Comparison of ENCODE assay signal across 26 cellular contexts in genomic region chr2:53467467-53467866, GRCh38.
DNase-seq lines count a peak whose midpoint lies in the region; ATAC-seq, FAIRE-seq and TF ChIP-seq lines count a peak whose summit lies in the region.
"Had no signal": no experiment of that assay in that cellular context is flagged by ENCODE, and none has a peak within 500 bp of the region (broad histone marks: within the 10 kb centered on the region; RNA-seq: fewer than 3 reads in every experiment).

No MANE protein-coding gene starts in this region.

- FAIRE-seq in HepG2 (lab: Jason Lieb, UNC) (no peak), urothelium cell line (lab: Jason Lieb, UNC) (peak; percentile 53)
- FAIRE-seq: A204.1, GM12878, GM12892, GM18507 had no signal

- no peak for TF ChIP-seq RAD21 in HepG2 (CRISPR knock-in tag; IDR thresholded peaks at IDR 0.05)

- no peak for TF ChIP-seq CTCF in HepG2 (CRISPR knock-in tag; IDR thresholded peaks at IDR 0.05)
- no peak for TF ChIP-seq CTCF in right lobe of liver (IDR thresholded peaks at IDR 0.05)
- no peak for TF ChIP-seq CTCF in gastroesophageal sphincter (IDR thresholded peaks at IDR 0.05)
- TF ChIP-seq CTCF in WERI-Rb-1 (IDR thresholded peaks at IDR 0.05; ENCODE audit: low read depth, low read length) = no peak

- no peak overlapping the region for H2AFZ ChIP-seq in HepG2 (ENCODE audit: low read length)

- H3K9me3 ChIP-seq in HepG2 (ENCODE audit: low read length) (no peaks in the 10 kb centered on the region), right lobe of liver (no peaks in the 10 kb centered on the region), gastroesophageal sphincter (no peaks in the 10 kb centered on the region), WERI-Rb-1 (ENCODE audit: severe bottlenecking) (no peaks in the 10 kb centered on the region)
- H3K9me3 ChIP-seq: BE2C, BLaER1 had no signal

- no peaks in the 10 kb centered on the region for H3K79me2 ChIP-seq in HepG2 (ENCODE audit: insufficient read depth, low read length)

- TF ChIP-seq EP300 in HepG2 (IDR thresholded peaks at IDR 0.05; ENCODE audit: low read depth in 2 of 2, low read length in 2 of 2) = no peak
- TF ChIP-seq EP300 in HepG2 (CRISPR knock-in tag; IDR thresholded peaks at IDR 0.05; ENCODE audit: borderline replicate concordance) = no peak
- no peak for TF ChIP-seq EP300 in gastroesophageal sphincter (IDR thresholded peaks at IDR 0.05)

- H3K36me3 ChIP-seq in HepG2 (replicated peaks in 1 of 2; ENCODE audit: control insufficient read depth in 1 of 2, insufficient read depth in 2 of 2, low read length in 2 of 2) (no peaks in the 10 kb centered on the region), right lobe of liver (no peaks in the 10 kb centered on the region), gastroesophageal sphincter (no peaks in the 10 kb centered on the region), WERI-Rb-1 (no peaks in the 10 kb centered on the region)
- H3K36me3 ChIP-seq: BE2C, BLaER1 had no signal

- no peak overlapping the region for H3K4me3 ChIP-seq in HepG2 (replicated peaks in 1 of 3; ENCODE audit: insufficient read depth in 1 of 3, low read depth in 2 of 3, low read length in 3 of 3)
- H3K4me3 ChIP-seq in right lobe of liver = no peak overlapping the region
- no peak overlapping the region for H3K4me3 ChIP-seq in gastroesophageal sphincter
- no peak overlapping the region for H3K4me3 ChIP-seq in WERI-Rb-1 (ENCODE audit: low read depth, low read length)
- H3K4me3 ChIP-seq: BLaER1, GM12878 had no signal

- no TSS peak for BruUV-seq in HepG2 (replicated peaks; lab: Mats Ljungman, UMichigan)

- in situ Hi-C loops in HepG2 (cut with HindIII; ENCODE audit: extremely low pct_ligation_motif_present, low pct_unique_long_range_greater_than_20kb) = no loop called here

- no peak overlapping the region for H3K4me2 ChIP-seq in HepG2 (ENCODE audit: low read depth, low read length)
- H3K4me2 ChIP-seq: BLaER1 had no signal

- H3K9ac ChIP-seq in HepG2 (ENCODE audit: insufficient read depth, low read depth, low read length) = no peak overlapping the region
- H3K9ac ChIP-seq: BLaER1 had no signal

- H4K20me1 ChIP-seq in HepG2 (ENCODE audit: insufficient read depth, low read length) = no peaks in the 10 kb centered on the region
- H4K20me1 ChIP-seq: BLaER1 had no signal

- H3K4me1 ChIP-seq in HepG2 (ENCODE audit: insufficient read depth, low read length) (no peaks in the 10 kb centered on the region), right lobe of liver (no peaks in the 10 kb centered on the region), gastroesophageal sphincter (no peaks in the 10 kb centered on the region)
- H3K4me1 ChIP-seq: BE2C, BLaER1 had no signal

- intact Hi-C loops in HepG2 (cut with micrococcal nuclease; ENCODE audit: unreplicated experiment) (no loop called here), right lobe of liver (cut with DNase I) (no loop called here)

- no peak for DNase-seq in HepG2 (ENCODE audit: low spot score)
- DNase-seq in right lobe of liver = no peak
- DNase-seq in urothelium cell line (ENCODE audit: low spot score) = no peak
- DNase-seq in WERI-Rb-1 = no peak
- DNase-seq: 8988T; ACHN; BE2C; C1 segment of cervical spinal cord; CD4-positive, alpha-beta memory T cell; CD4-positive, CD25-positive, alpha-beta regulatory T cell; CD8-positive, alpha-beta memory T cell; COR-L47; DMS 273 treated with DMSO at 0.1 percent for 48 hours; DMS153; DMS53; DMS79; DND-41; EL; GDM1 had no signal

- 0% methylated on average over 3 of the region's 3 CpGs for WGBS in HepG2 (ENCODE audit: low lambda C conversion rate)
- 51% methylated on average over 3 of the region's 3 CpGs for WGBS in right lobe of liver (ENCODE audit: insufficient coverage, low coverage, low lambda C conversion rate, missing lambda C conversion rate)
- 12 to 36% methylated on average over 3 of the region's 3 CpGs for WGBS in gastroesophageal sphincter (ENCODE audit: low coverage in 1 of 2), 2 donors

- POLR2A ChIA-PET in HepG2 (lab: Yijun Ruan, JAX) = no interaction called here

- no peak for ATAC-seq in HepG2
- ATAC-seq in right lobe of liver = no peak
- peak; percentile 58 for ATAC-seq in gastroesophageal sphincter
- ATAC-seq in HG02870 (IDR thresholded peaks at IDR 0.05; ENCODE audit: unreplicated experiment) = no peak
- ATAC-seq: GM12878 had no signal

- H3K27ac ChIP-seq in HepG2 (ENCODE audit: extremely low read length, insufficient read depth, low read length) (no peak overlapping the region), right lobe of liver (no peak overlapping the region), gastroesophageal sphincter (no peak overlapping the region), WERI-Rb-1 (no peak overlapping the region)
- H3K27ac ChIP-seq: BLaER1 had no signal

- TF ChIP-seq POLR2A in HepG2 (IDR thresholded peaks at IDR 0.05; ENCODE audit: insufficient read depth in 1 of 2, low read depth in 2 of 2, low read length in 2 of 2) (no peak), right lobe of liver (IDR thresholded peaks at IDR 0.05) (no peak), gastroesophageal sphincter (IDR thresholded peaks at IDR 0.05) (no peak)

- H3K27me3 ChIP-seq in HepG2 (ENCODE audit: control insufficient read depth in 1 of 2, insufficient read depth in 2 of 2, low read length in 2 of 2) (no peaks in the 10 kb centered on the region), right lobe of liver (no peaks in the 10 kb centered on the region), gastroesophageal sphincter (no peaks in the 10 kb centered on the region), WERI-Rb-1 (ENCODE audit: insufficient read depth, low read depth, severe bottlenecking) (no peaks in the 10 kb centered on the region)
- H3K27me3 ChIP-seq: BE2C, BLaER1 had no signal

- CTCF ChIA-PET in HepG2 (lab: Yijun Ruan, JAX; ENCODE audit: low intra/inter-chr PET ratio, low total read pairs) = no interaction called here

TF ChIP-seq in HepG2, 621 proteins besides CTCF, POLR2A, EP300 and RAD21:
- TF ChIP-seq RAD51 (IDR thresholded peaks at IDR 0.05; ENCODE audit: borderline replicate concordance) (peak; percentile 80; the same call in 1 of the 2 replicates), ARNT (IDR thresholded peaks at IDR 0.05) (no peak), AKAP8 (CRISPR knock-in tag; IDR thresholded peaks at IDR 0.05) (no peak), ZNF468 (CRISPR knock-in tag; IDR thresholded peaks at IDR 0.05) (no peak)
